5 cellular contexts compared by ENCODE assay signal in the genomic region with DNA sequence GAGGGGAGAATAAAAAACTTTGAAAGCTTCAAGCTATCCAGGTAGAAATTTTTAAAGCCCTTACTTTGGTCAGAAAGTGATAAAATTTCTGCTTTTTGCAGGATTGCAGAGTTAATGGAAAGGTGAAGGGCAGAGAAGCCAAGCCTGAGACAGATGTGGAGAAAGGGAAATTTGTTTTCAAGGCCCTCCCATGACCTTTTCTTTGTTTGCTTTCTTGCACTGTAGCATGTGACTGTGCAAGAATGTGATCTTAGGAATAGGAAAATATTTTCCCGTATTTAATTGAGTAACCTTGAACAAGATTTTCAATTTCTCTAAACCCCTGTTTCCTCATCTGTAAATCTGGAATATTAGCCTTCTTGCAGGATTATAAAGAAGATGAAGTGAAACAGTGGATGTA.
"Had no signal": no experiment of that assay in that cellular context is flagged by ENCODE, and none has a peak within 500 bp of the region (broad histone marks: within the 10 kb centered on the region; RNA-seq: fewer than 3 reads in every experiment).

No MANE protein-coding gene starts in this region.

- H3K4me3 ChIP-seq: GM23248, K562 had no signal

- H3K27ac ChIP-seq: GM23248 had no signal

- H2AFZ ChIP-seq: GM23248 had no signal

- H3K9me3 Mint-ChIP-seq: H9 had no signal

- DNase-seq: GM23248, H9, HCEC 1CT, IMR-90 had no signal

- H3K4me3 Mint-ChIP-seq: H9 had no signal

- ATAC-seq: K562 had no signal
